ENCODE assay signal across 15 cellular contexts in the genomic region with DNA sequence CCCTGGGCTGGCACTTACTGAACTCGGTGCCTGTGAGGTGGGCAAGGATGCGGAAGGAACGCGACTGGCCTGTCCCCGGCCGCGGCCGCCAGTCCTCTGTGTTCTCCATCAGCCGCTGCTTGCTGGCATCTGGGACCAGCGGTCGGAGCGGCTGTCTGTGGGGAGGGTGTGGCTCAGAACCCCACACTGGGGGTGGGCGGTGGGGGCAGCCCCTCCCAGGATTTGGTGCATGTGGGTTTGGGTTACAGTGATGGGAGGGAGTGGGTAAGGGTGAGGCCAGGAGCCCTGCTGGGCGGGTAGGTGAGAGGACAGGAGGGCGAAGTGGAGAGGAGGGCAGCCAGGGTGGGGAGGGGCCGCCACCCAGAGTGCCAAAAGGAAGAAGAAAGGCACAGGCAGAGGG. TPM values are rescaled to one million over a fixed set of nuclear protein-coding genes. Genes with fewer than 3 reads are reported as not detected.
A peak's percentile ranks its signal among the peaks of the same experiment; 100 is the strongest.
DNase-seq lines count a peak whose midpoint lies in the region; ATAC-seq and TF ChIP-seq lines count a peak whose summit lies in the region.
"Had no signal": no experiment of that assay in that cellular context is flagged by ENCODE, and none has a peak within 500 bp of the region (broad histone marks: within the 10 kb centered on the region; RNA-seq: fewer than 3 reads in every experiment).

No MANE protein-coding gene starts in this region.

- peaks cover 25% of the 10 kb centered on the region for H3K4me1 ChIP-seq in GM23338 (ENCODE audit: insufficient read depth)
- peaks cover 5 to 98% (median 65%) of the 10 kb centered on the region in 3 donors for H3K4me1 ChIP-seq in gastroesophageal sphincter
- H3K4me1 ChIP-seq in smooth muscle cell (ENCODE audit: low read depth): peaks cover 29% of the 10 kb centered on the region

- H3K4me2 ChIP-seq in GM23338 (peak overlapping the region; percentile 64; the same call in 1 of the 2 replicates), smooth muscle cell (no peak overlapping the region)

- H3K9me3 Mint-ChIP-seq in GM23338: peaks cover 2% of the 10 kb centered on the region; the same call in 1 of the 3 replicates
- no peaks in the 10 kb centered on the region for H3K9me3 Mint-ChIP-seq in activated naive CD4-positive, alpha-beta T cell treated with anti-CD3 and anti-CD28 coated beads, Interleukin-2, amount 10 ng/mL, durations not matched to agents 7 days and 5 days
- H3K9me3 Mint-ChIP-seq: natural killer cell treated with Interleukin-12 subunit alpha and Interleukin-12 subunit beta and Interleukin-15 and Interleukin-18, amount 100 ng/mL, for 72 hours; T-cell had no signal

- H3K4me1 Mint-ChIP-seq in GM23338: peaks cover 34% of the 10 kb centered on the region
- peaks cover 21% of the 10 kb centered on the region for H3K4me1 Mint-ChIP-seq in activated naive CD4-positive, alpha-beta T cell treated with anti-CD3 and anti-CD28 coated beads, Interleukin-2, amount 10 ng/mL, durations not matched to agents 7 days and 5 days

- H3K9ac ChIP-seq in SK-N-MC (ENCODE audit: insufficient read length) (peak overlapping the region; percentile 54), smooth muscle cell (ENCODE audit: low read depth) (no peak overlapping the region)

- peaks cover 65% of the 10 kb centered on the region for H3K36me3 Mint-ChIP-seq in GM23338 (ENCODE audit: low read depth)
- peaks cover 21% of the 10 kb centered on the region for H3K36me3 Mint-ChIP-seq in activated naive CD4-positive, alpha-beta T cell treated with anti-CD3 and anti-CD28 coated beads, Interleukin-2, amount 10 ng/mL, durations not matched to agents 7 days and 5 days
- H3K36me3 Mint-ChIP-seq: natural killer cell treated with Interleukin-12 subunit alpha and Interleukin-12 subunit beta and Interleukin-15 and Interleukin-18, amount 100 ng/mL, for 72 hours had no signal

- TF ChIP-seq EP300 in gastroesophageal sphincter (IDR thresholded peaks at IDR 0.05): no peak

- H4K20me1 ChIP-seq in GM23338 (replicated peaks; ENCODE audit: insufficient read depth): no peaks in the 10 kb centered on the region; the same call in 1 of the 2 replicates
- H4K20me1 ChIP-seq in smooth muscle cell (ENCODE audit: low read depth): peaks cover 85% of the 10 kb centered on the region

- no peak for ATAC-seq in GM23338
- ATAC-seq in gastroesophageal sphincter: no peak

- H3K79me2 ChIP-seq in GM23338 (replicated peaks; ENCODE audit: insufficient read depth) (peaks cover 14% of the 10 kb centered on the region), smooth muscle cell (ENCODE audit: low read depth) (peaks cover 44% of the 10 kb centered on the region)

- TF ChIP-seq CTCF in GM23338 (conservative IDR thresholded peaks at IDR 0.05; ENCODE audit: low read depth in 2 of 2) (no peak), gastroesophageal sphincter (IDR thresholded peaks at IDR 0.05) (no peak), smooth muscle cell (IDR thresholded peaks at IDR 0.05; ENCODE audit: borderline replicate concordance, insufficient read depth, poor library complexity, severe bottlenecking) (no peak)

- H3K27ac ChIP-seq in GM23338 (ENCODE audit: low read depth) (no peak overlapping the region), SK-N-MC (peak overlapping the region; percentile 91), gastroesophageal sphincter (peak overlapping the region; percentile 96 to 99 (median 99)), smooth muscle cell (ENCODE audit: low read depth) (peak overlapping the region; percentile 38)
- H3K27ac ChIP-seq: lower lobe of right lung had no signal

- H2AFZ ChIP-seq in GM23338: no peak overlapping the region
- no peak overlapping the region for H2AFZ ChIP-seq in smooth muscle cell (ENCODE audit: low read depth)

- H3K9me3 ChIP-seq in SK-N-MC (ENCODE audit: low read depth, low read length) (no peaks in the 10 kb centered on the region), gastroesophageal sphincter (no peaks in the 10 kb centered on the region), smooth muscle cell (replicated peaks; ENCODE audit: low read depth) (no peaks in the 10 kb centered on the region)
- H3K9me3 ChIP-seq: lower lobe of right lung had no signal

- H3K9me2 ChIP-seq in GM23338 (ENCODE audit: insufficient read depth): no peaks in the 10 kb centered on the region

- peak overlapping the region; percentile 46; the same call in 1 of the 3 replicates for H3K4me3 Mint-ChIP-seq in GM23338
- no peak overlapping the region for H3K4me3 Mint-ChIP-seq in activated naive CD4-positive, alpha-beta T cell treated with anti-CD3 and anti-CD28 coated beads, Interleukin-2, amount 10 ng/mL, durations not matched to agents 7 days and 5 days
- H3K4me3 Mint-ChIP-seq: B cell; natural killer cell treated with Interleukin-12 subunit alpha and Interleukin-12 subunit beta and Interleukin-15 and Interleukin-18, amount 100 ng/mL, for 72 hours; T-cell had no signal

- no peak overlapping the region for H3K4me3 ChIP-seq in GM23338
- H3K4me3 ChIP-seq in SK-N-MC: peak overlapping the region; percentile 74
- no peak overlapping the region for H3K4me3 ChIP-seq in gastroesophageal sphincter
- H3K4me3 ChIP-seq in smooth muscle cell: no peak overlapping the region
- H3K4me3 ChIP-seq: lower lobe of right lung had no signal

- TF ChIP-seq POLR2A in gastroesophageal sphincter (IDR thresholded peaks at IDR 0.05): no peak

- DNase-seq in GM23338 (ENCODE audit: low spot score) (no peak), SK-N-MC (ENCODE audit: low read depth, low spot score) (no peak), smooth muscle cell (lab: John Stamatoyannopoulos, UW; ENCODE audit: unreplicated experiment) (no peak), amygdala (lab: John Stamatoyannopoulos, UW) (no peak), mesenteric fat pad (ENCODE audit: low spot score) (no peak), Ammon's horn (ENCODE audit: low spot score) (no peak)
- no peak for DNase-seq in activated naive CD4-positive, alpha-beta T cell treated with anti-CD3 and anti-CD28 coated beads, Interleukin-2, amount 10 ng/mL, durations not matched to agents 7 days and 5 days
- DNase-seq: activated effector memory CD4-positive, alpha-beta T cell treated with Interleukin-2 at 50 U/mL for 16 hours; amniotic stem cell; DMS 273 treated with DMSO at 0.1 percent for 48 hours; lower lobe of right lung had no signal

- H3K27me3 Mint-ChIP-seq in GM23338 (ENCODE audit: insufficient read depth, low read depth, poor library complexity): peaks cover 35% of the 10 kb centered on the region
- no peaks in the 10 kb centered on the region for H3K27me3 Mint-ChIP-seq in activated naive CD4-positive, alpha-beta T cell treated with anti-CD3 and anti-CD28 coated beads, Interleukin-2, amount 10 ng/mL, durations not matched to agents 7 days and 5 days
- H3K27me3 Mint-ChIP-seq: B cell; natural killer cell treated with Interleukin-12 subunit alpha and Interleukin-12 subunit beta and Interleukin-15 and Interleukin-18, amount 100 ng/mL, for 72 hours; T-cell had no signal

- H3K27me3 ChIP-seq in GM23338 (ENCODE audit: insufficient read depth) (no peaks in the 10 kb centered on the region), gastroesophageal sphincter (no peaks in the 10 kb centered on the region), smooth muscle cell (ENCODE audit: low read depth) (no peaks in the 10 kb centered on the region)

- WGBS in gastroesophageal sphincter (ENCODE audit: low coverage in 1 of 2), 2 donors: 64% methylated on average over 10 of the region's 16 CpGs; no CpG with 5 or more reads in 1 of the 2 donors
- WGBS in smooth muscle cell (ENCODE audit: low lambda C conversion rate): 98% methylated on average over 8 of the region's 16 CpGs

- CTCF ChIA-PET in activated naive CD4-positive, alpha-beta T cell treated with anti-CD3 and anti-CD28 coated beads, Interleukin-2, amount 10 ng/mL, durations not matched to agents 7 days and 5 days (lab: Charles Lee): interaction anchor here (1.8 kb wide), 1 partner anchor 13 kb away, joined by 6 read pairs; no protein-coding TSS in a partner anchor

- H3K36me3 ChIP-seq in GM23338 (ENCODE audit: insufficient read depth): peaks cover 14% of the 10 kb centered on the region
- H3K36me3 ChIP-seq in SK-N-MC (ENCODE audit: insufficient read depth, low read length): peaks cover 48% of the 10 kb centered on the region
- H3K36me3 ChIP-seq in gastroesophageal sphincter: peaks cover 0 to 68% of the 10 kb centered on the region in 2 donors
- H3K36me3 ChIP-seq in smooth muscle cell (ENCODE audit: low read depth): no peaks in the 10 kb centered on the region

- H3K27ac Mint-ChIP-seq in GM23338: 0 out of 2 replicates have a peak overlapping the region, but pooled peaks have one; percentile 56
- H3K27ac Mint-ChIP-seq in activated naive CD4-positive, alpha-beta T cell treated with anti-CD3 and anti-CD28 coated beads, Interleukin-2, amount 10 ng/mL, durations not matched to agents 7 days and 5 days: no peak overlapping the region
- H3K27ac Mint-ChIP-seq: B cell; natural killer cell treated with Interleukin-12 subunit alpha and Interleukin-12 subunit beta and Interleukin-15 and Interleukin-18, amount 100 ng/mL, for 72 hours; T-cell had no signal

- H3F3A ChIP-seq in GM23338 (replicated peaks; ENCODE audit: low read depth) (peaks cover 34% of the 10 kb centered on the region; the same call in 1 of the 2 replicates), smooth muscle cell (ENCODE audit: low read depth) (peaks cover 40% of the 10 kb centered on the region)

RNA-seq across cellular contexts. Expression of gene PDLIM7, which starts 6.4 kb away (rescaled TPM):
- 73.0 and 94.7 TPM in 2 replicates for total RNA-seq in GM23338 (2014; rRNA removed; shearing (Covaris generic))
- 128 TPM in 2 replicates for polyA plus RNA-seq in GM23338 (2016; fragmentation: Nextera tagmentation; extraction: Ambion mirVana)
- total RNA-seq in gastroesophageal sphincter: 100 to 1,000 TPM; 336 to 863 (median 437) TPM
- total RNA-seq in smooth muscle cell: 172 and 235 TPM in 2 replicates
- polyA plus RNA-seq in smooth muscle cell: 511 and 635 TPM in 2 replicates
- 58.8 TPM for total RNA-seq in mesenteric fat pad

RNA-seq across cellular contexts. Expression of gene DBN1, which starts 17.6 kb away (rescaled TPM):
- total RNA-seq in GM23338 (2014; rRNA removed; shearing (Covaris generic)): 242 and 290 TPM in 2 replicates
- polyA plus RNA-seq in GM23338 (2016; fragmentation: Nextera tagmentation; extraction: Ambion mirVana) (102 and 106 TPM in 2 replicates), smooth muscle cell (194 and 202 TPM in 2 replicates)
- total RNA-seq in gastroesophageal sphincter (100 to 1,000 TPM in 3 of 4 donors, 10 to 100 TPM in 1; 87.1 to 154 (median 124) TPM), smooth muscle cell (116 and 121 TPM in 2 replicates), mesenteric fat pad (44.3 TPM)

RNA-seq across cellular contexts. Expression of gene DOK3, which starts 18.6 kb away (rescaled TPM):
- 4.9 and 11.1 TPM in 2 replicates for total RNA-seq in GM23338 (2014; rRNA removed; shearing (Covaris generic))
- polyA plus RNA-seq in GM23338 (2016; fragmentation: Nextera tagmentation; extraction: Ambion mirVana): 2.2 and 2.8 TPM in 2 replicates
- 10 to 100 TPM in 1 of 4 donors, 1 to 10 TPM in 3; 6.1 to 16.6 (median 6.6) TPM for total RNA-seq in gastroesophageal sphincter
- 0.58 and 1.5 TPM in 2 replicates for total RNA-seq in smooth muscle cell
- 1.4 and 3.5 TPM in 2 replicates for polyA plus RNA-seq in smooth muscle cell
- 22.6 TPM for total RNA-seq in mesenteric fat pad

RNA-seq across cellular contexts. Expression of gene DDX41, which starts 25.8 kb away (rescaled TPM):
- 115 and 139 TPM in 2 replicates for total RNA-seq in GM23338 (2014; rRNA removed; shearing (Covaris generic))
- 67.1 and 73.4 TPM in 2 replicates for polyA plus RNA-seq in GM23338 (2016; fragmentation: Nextera tagmentation; extraction: Ambion mirVana)
- total RNA-seq in gastroesophageal sphincter: 10 to 100 TPM; 64.5 to 80.8 (median 68.5) TPM
- 77.2 and 90.0 TPM in 2 replicates for total RNA-seq in smooth muscle cell
- polyA plus RNA-seq in smooth muscle cell: 72.5 and 80.4 TPM in 2 replicates
- total RNA-seq in mesenteric fat pad: 63.8 TPM

RNA-seq across cellular contexts. Expression of gene PRR7, which starts 44.4 kb away (rescaled TPM):
- 6.4 and 9.7 TPM in 2 replicates for total RNA-seq in GM23338 (2014; rRNA removed; shearing (Covaris generic))
- polyA plus RNA-seq in GM23338 (2016; fragmentation: Nextera tagmentation; extraction: Ambion mirVana) (7.6 and 7.7 TPM in 2 replicates), smooth muscle cell (31.9 and 33.6 TPM in 2 replicates)
- total RNA-seq in gastroesophageal sphincter (1 to 10 TPM in 3 of 4 donors, not detected in 1; 1.6 to 2.7 (median 2.2) TPM), smooth muscle cell (6.5 and 6.7 TPM in 2 replicates), mesenteric fat pad (1.00 TPM)
